Comparison of ENCODE assay signal across 19 cellular contexts in genomic region chrX:53630261-53630660, GRCh38.
"Had no signal": no experiment of that assay in that cellular context is flagged by ENCODE, and none has a peak within 500 bp of the region (broad histone marks: within the 10 kb centered on the region; RNA-seq: fewer than 3 reads in every experiment).

No MANE protein-coding gene starts in this region.

- H3K27ac ChIP-seq: breast epithelium, esophagus muscularis mucosa, gastrocnemius medialis, tibial artery had no signal

- H3K9me3 ChIP-seq: breast epithelium, esophagus muscularis mucosa, gastrocnemius medialis, tibial artery had no signal

- H3K27me3 Mint-ChIP-seq: activated B cell treated with CpG ODN at 0.5 μM for 24 hours; activated CD4-positive, alpha-beta T cell treated with anti-CD3 and anti-CD28 coated beads for 36 hours; central memory CD8-positive, alpha-beta T cell; memory B cell; stimulated activated naive CD8-positive, alpha-beta T cell treated with anti-CD3 and anti-CD28 coated beads, Interleukin-15, amount 100 ng/mL, for 72 hours had no signal

- H3K9me3 Mint-ChIP-seq: activated B cell treated with CpG ODN at 0.5 μM for 24 hours; activated naive CD4-positive, alpha-beta T cell treated with anti-CD3 and anti-CD28 coated beads, Interleukin-2, amount 50 U/mL, for 72 hours; central memory CD8-positive, alpha-beta T cell; memory B cell; stimulated activated naive CD8-positive, alpha-beta T cell treated with anti-CD3 and anti-CD28 coated beads, Interleukin-15, amount 100 ng/mL, for 72 hours had no signal

- H3K27ac Mint-ChIP-seq: activated B cell treated with CpG ODN at 0.5 μM for 24 hours; activated CD4-positive, alpha-beta T cell treated with anti-CD3 and anti-CD28 coated beads for 36 hours; memory B cell; nephron progenitor cell had no signal

- H3K27me3 ChIP-seq: esophagus muscularis mucosa, gastrocnemius medialis, tibial artery had no signal

- FAIRE-seq: colon had no signal

- DNase-seq: activated B cell treated with CpG ODN at 0.5 μM for 24 hours; activated CD4-positive, alpha-beta T cell treated with anti-CD3 and anti-CD28 coated beads for 36 hours; activated CD4-positive, alpha-beta T cell treated with anti-CD3 and anti-CD28 coated beads, Interleukin-2, amount 50 U/mL, for 4 hours; activated CD8-positive, alpha-beta memory T cell treated with anti-CD3 and anti-CD28 coated beads for 24 hours; activated CD8-positive, alpha-beta memory T cell treated with anti-CD3 and anti-CD28 coated beads, Interleukin-2, amount 50 U/mL, for 4 hours; activated gamma-delta T cell; gastrocnemius medialis; hippocampal formation; nephron progenitor cell; retina; stimulated activated CD4-positive, alpha-beta T cell treated with anti-CD3 and anti-CD28 coated beads, Interleukin-4, amount 100 ng/mL, for 24 hours; stimulated activated naive CD8-positive, alpha-beta T cell treated with anti-CD3 and anti-CD28 coated beads, Interleukin-15, amount 100 ng/mL, for 72 hours; tibial artery had no signal

- H3K4me1 Mint-ChIP-seq: activated B cell treated with CpG ODN at 0.5 μM for 24 hours; activated CD4-positive, alpha-beta T cell treated with anti-CD3 and anti-CD28 coated beads for 36 hours; memory B cell; nephron progenitor cell; stimulated activated naive CD8-positive, alpha-beta T cell treated with anti-CD3 and anti-CD28 coated beads, Interleukin-15, amount 100 ng/mL, for 72 hours had no signal

- H3K4me3 ChIP-seq: breast epithelium, esophagus muscularis mucosa, gastrocnemius medialis, tibial artery had no signal

- H3K4me1 ChIP-seq: breast epithelium, esophagus muscularis mucosa, gastrocnemius medialis, tibial artery had no signal

- H3K4me3 Mint-ChIP-seq: activated B cell treated with CpG ODN at 0.5 μM for 24 hours; activated CD4-positive, alpha-beta T cell treated with anti-CD3 and anti-CD28 coated beads for 36 hours; central memory CD8-positive, alpha-beta T cell; memory B cell; nephron progenitor cell; stimulated activated naive CD8-positive, alpha-beta T cell treated with anti-CD3 and anti-CD28 coated beads, Interleukin-15, amount 100 ng/mL, for 72 hours had no signal
